Comparison of ENCODE assay signal across 8 cellular contexts in genomic region chr3:51975857-51976549, GRCh38. TPM values are rescaled to one million over a fixed set of nuclear protein-coding genes. Genes with fewer than 3 reads are reported as not detected.
A peak's percentile ranks its signal among the peaks of the same experiment; 100 is the strongest.
DNase-seq lines count a peak whose midpoint lies in the region; ATAC-seq, FAIRE-seq and TF ChIP-seq lines count a peak whose summit lies in the region.

No MANE protein-coding gene starts in this region.

- no peaks in the 10 kb centered on the region for H3K9me3 Mint-ChIP-seq in CD4-positive, alpha-beta memory T cell
- H3K9me3 Mint-ChIP-seq in activated T-cell treated with anti-CD3 and anti-CD28 coated beads, Interleukin-2, amount 50 U/mL, for 24 hours = no peaks in the 10 kb centered on the region

- H3K4me3 ChIP-seq in CD4-positive, alpha-beta memory T cell (ENCODE audit: low read length in 2 of 2) = peak overlapping the region; percentile 81 to 95
- H3K4me3 ChIP-seq in neural cell (ENCODE audit: low read length) = peak overlapping the region; percentile 69

- CTCF ChIA-PET in CD4-positive, alpha-beta memory T cell (lab: Charles Lee; ENCODE audit: partially characterized antibody) = interaction anchor here (1.6 to 4.1 kb wide), 2 partner anchors 19 to 77 kb away, joined by 4 to 22 read pairs; partner anchors contain the start of gene RPL29

- H3K4me1 ChIP-seq in CD4-positive, alpha-beta memory T cell (ENCODE audit: insufficient read depth, low read length) = peaks cover 34% of the 10 kb centered on the region

- TF ChIP-seq RAD21 in Ishikawa (IDR thresholded peaks at IDR 0.05; ENCODE audit: low read depth) (peak; percentile 16; the same call in 1 of the 2 replicates), neural cell (conservative IDR thresholded peaks at IDR 0.05) (no peak)

- H3F3A ChIP-seq in neural cell (ENCODE audit: insufficient read depth, low read length, poor library complexity, severe bottlenecking) = no peaks in the 10 kb centered on the region

- H3K79me2 ChIP-seq in neural cell (replicated peaks; ENCODE audit: insufficient read depth, low read length) = no peaks in the 10 kb centered on the region

- POLR2A ChIA-PET in CD4-positive, alpha-beta memory T cell (lab: Charles Lee; ENCODE audit: partially characterized antibody) = interaction anchor here (2.9 to 5.1 kb wide), 5 partner anchors 9 to 80 kb away, joined by 10 to 72 read pairs (median 25); partner anchors contain the start of genes DUSP7, PARP3, PCBP4 and RPL29

- peaks cover 0 to 5% of the 10 kb centered on the region in 2 donors for H3K36me3 Mint-ChIP-seq in CD4-positive, alpha-beta memory T cell
- peaks cover 27% of the 10 kb centered on the region for H3K36me3 Mint-ChIP-seq in activated T-cell treated with anti-CD3 and anti-CD28 coated beads, Interleukin-2, amount 50 U/mL, for 24 hours (ENCODE audit: low read depth)

- no peak for FAIRE-seq in frontal cortex (lab: Jason Lieb, UNC)

- H3K4me2 ChIP-seq in neural cell (ENCODE audit: low read length) = peak overlapping the region; percentile 78

- peak overlapping the region; percentile 88 to 96 (median 93) for H3K4me3 Mint-ChIP-seq in CD4-positive, alpha-beta memory T cell
- H3K4me3 Mint-ChIP-seq in activated T-cell treated with anti-CD3 and anti-CD28 coated beads, Interleukin-2, amount 50 U/mL, for 24 hours = peak overlapping the region; percentile 93

- peak overlapping the region; percentile 78 for H3K27ac ChIP-seq in CD4-positive, alpha-beta memory T cell (ENCODE audit: low read depth, low read length)
- peak overlapping the region; percentile 70 for H3K27ac ChIP-seq in neural cell (ENCODE audit: low read length)

- no peaks in the 10 kb centered on the region for H4K20me1 ChIP-seq in neural cell (ENCODE audit: insufficient read depth)

- TF ChIP-seq EP300 in Ishikawa (IDR thresholded peaks at IDR 0.05; ENCODE audit: borderline replicate concordance) (no peak), neural cell (conservative IDR thresholded peaks at IDR 0.05; ENCODE audit: poor library complexity, severe bottlenecking) (peak; percentile 12)

- no peaks in the 10 kb centered on the region for H3K27me3 Mint-ChIP-seq in CD4-positive, alpha-beta memory T cell
- H3K27me3 Mint-ChIP-seq in activated T-cell treated with anti-CD3 and anti-CD28 coated beads, Interleukin-2, amount 50 U/mL, for 24 hours = no peaks in the 10 kb centered on the region

- peak; percentile 57 for TF ChIP-seq CTCF in neural cell (IDR thresholded peaks at IDR 0.05; ENCODE audit: poor library complexity, severe bottlenecking)

- no peaks in the 10 kb centered on the region for H3K36me3 ChIP-seq in CD4-positive, alpha-beta memory T cell (ENCODE audit: insufficient read depth, low read length)
- H3K36me3 ChIP-seq in neural cell (ENCODE audit: insufficient read depth, low read length) = no peaks in the 10 kb centered on the region

- intact Hi-C loops in CD4-positive, alpha-beta memory T cell (cut with micrococcal nuclease) = loop anchor here (1.0 kb wide), 1 partner anchor 7 kb away; the partner anchor contains the start of gene ACY1

- H3K4me1 Mint-ChIP-seq in CD4-positive, alpha-beta memory T cell = peaks cover 25 to 53% (median 38%) of the 10 kb centered on the region in 4 donors
- H3K4me1 Mint-ChIP-seq in activated T-cell treated with anti-CD3 and anti-CD28 coated beads, Interleukin-2, amount 50 U/mL, for 24 hours (ENCODE audit: low read depth) = peaks cover 49% of the 10 kb centered on the region

- no peaks in the 10 kb centered on the region for H3K9me3 ChIP-seq in CD4-positive, alpha-beta memory T cell (ENCODE audit: control insufficient read depth in 1 of 2, low read length in 2 of 2)
- H3K9me3 ChIP-seq in neural cell (ENCODE audit: low read length) = no peaks in the 10 kb centered on the region

- DNase-seq in CD4-positive, alpha-beta memory T cell = peak in 1 of 5 donors; percentile 53
- no peak for DNase-seq in activated T-cell treated with anti-CD3 and anti-CD28 coated beads, Interleukin-2, amount 50 U/mL, for 24 hours
- DNase-seq in frontal cortex (ENCODE audit: low spot score in 2 of 2) = peak; percentile 85 to 91
- DNase-seq in Kasumi-1 (lab: John Stamatoyannopoulos, UW) = no peak

- no peaks in the 10 kb centered on the region for H3K9me2 ChIP-seq in neural cell (ENCODE audit: insufficient read depth, low read length)

- H3K9ac ChIP-seq in neural cell (ENCODE audit: low read length) = peak overlapping the region; percentile 85

- ATAC-seq in HG03457 (IDR thresholded peaks at IDR 0.05; ENCODE audit: unreplicated experiment) = no peak
- ATAC-seq in GM19023 (IDR thresholded peaks at IDR 0.05; ENCODE audit: unreplicated experiment) = no peak

- peak overlapping the region; percentile 86 for H2AFZ ChIP-seq in neural cell (ENCODE audit: low read depth, low read length)

- H3K27ac Mint-ChIP-seq in CD4-positive, alpha-beta memory T cell = peak overlapping the region; percentile 68 to 96 (median 93)
- H3K27ac Mint-ChIP-seq in activated T-cell treated with anti-CD3 and anti-CD28 coated beads, Interleukin-2, amount 50 U/mL, for 24 hours = peak overlapping the region; percentile 87

- no peaks in the 10 kb centered on the region for H3K27me3 ChIP-seq in CD4-positive, alpha-beta memory T cell (ENCODE audit: insufficient read depth, low read length)
- no peaks in the 10 kb centered on the region for H3K27me3 ChIP-seq in neural cell (ENCODE audit: insufficient read depth, low read depth, low read length)

TF ChIP-seq in Ishikawa, 13 proteins besides CTCF, POLR2A, EP300 and RAD21 (continues in another document):
- TF ChIP-seq TAF1 (IDR thresholded peaks at IDR 0.05; ENCODE audit: low read depth) = no peak
- TF ChIP-seq EGR1 (IDR thresholded peaks at IDR 0.05) = peak; percentile 69

TF ChIP-seq in neural cell, 6 proteins besides CTCF, POLR2A, EP300 and RAD21:
- TF ChIP-seq EZH2 (IDR thresholded peaks at IDR 0.05; ENCODE audit: borderline replicate concordance, insufficient read depth, low read length, poor library complexity, severe bottlenecking) (no peak), MXI1 (conservative IDR thresholded peaks at IDR 0.05; ENCODE audit: poor library complexity, severe bottlenecking) (no peak), POLR2AphosphoS5 (IDR thresholded peaks at IDR 0.05) (no peak), SMC3 (conservative IDR thresholded peaks at IDR 0.05; ENCODE audit: poor library complexity) (no peak)

RNA-seq across cellular contexts. Expression of gene ABHD14A, which starts 1.1 kb away (rescaled TPM):
- 10 to 100 TPM; 23.7 to 24.5 TPM for total RNA-seq in CD4-positive, alpha-beta memory T cell
- polyA plus RNA-seq in CD4-positive, alpha-beta memory T cell = 100 to 1,000 TPM in 1 of 2 donors, 10 to 100 TPM in 1; 95.6 to 136 TPM
- 22.8 TPM for total RNA-seq in frontal cortex
- 57.8 and 75.8 TPM in 2 replicates for polyA plus RNA-seq in neural cell
- 25.8 and 33.5 TPM in 2 replicates for polyA minus RNA-seq in neural cell

RNA-seq across cellular contexts. Expression of gene ABHD14B, which starts 2.2 kb away (rescaled TPM):
- 10 to 100 TPM; 82.1 to 85.6 TPM for total RNA-seq in CD4-positive, alpha-beta memory T cell
- 100 to 1,000 TPM in 1 of 2 donors, 10 to 100 TPM in 1; 77.4 to 112 TPM for polyA plus RNA-seq in CD4-positive, alpha-beta memory T cell
- total RNA-seq in frontal cortex = 1.6 TPM
- polyA plus RNA-seq in neural cell = 0.50 and 0.81 TPM in 2 replicates
- polyA minus RNA-seq in neural cell = 0.97 and 1.3 TPM in 2 replicates

RNA-seq across cellular contexts. Expression of gene ACY1, which starts 7.3 kb away (rescaled TPM):
- 1 to 10 TPM; 7.7 to 8.4 TPM for total RNA-seq in CD4-positive, alpha-beta memory T cell
- 10 to 100 TPM; 11.4 to 14.9 TPM for polyA plus RNA-seq in CD4-positive, alpha-beta memory T cell
- total RNA-seq in frontal cortex = 3.3 TPM
- 14.4 and 17.9 TPM in 2 replicates for polyA plus RNA-seq in neural cell
- polyA minus RNA-seq in neural cell = 1.5 and 1.7 TPM in 2 replicates

RNA-seq across cellular contexts. Expression of gene PCBP4, which starts 8.7 kb away (rescaled TPM):
- total RNA-seq in CD4-positive, alpha-beta memory T cell = 10 to 100 TPM; 18.7 to 20.5 TPM
- 10 to 100 TPM; 13.0 to 19.4 TPM for polyA plus RNA-seq in CD4-positive, alpha-beta memory T cell
- total RNA-seq in frontal cortex = 45.7 TPM
- 251 and 327 TPM in 2 replicates for polyA plus RNA-seq in neural cell
- polyA minus RNA-seq in neural cell = 94.5 and 105 TPM in 2 replicates

RNA-seq across cellular contexts. Expression of gene RPL29, which starts 19.7 kb away (rescaled TPM):
- 1,000 to 10,000 TPM; 1,263 to 1,270 TPM for total RNA-seq in CD4-positive, alpha-beta memory T cell
- 1,000 to 10,000 TPM in 1 of 2 donors, 100 to 1,000 TPM in 1; 967 to 1,467 TPM for polyA plus RNA-seq in CD4-positive, alpha-beta memory T cell
- total RNA-seq in frontal cortex = 852 TPM
- 846 and 977 TPM in 2 replicates for polyA plus RNA-seq in neural cell
- 368 and 399 TPM in 2 replicates for polyA minus RNA-seq in neural cell

Comparison
In these comparisons a context has a peak if more than half of its experiments do, and no peak if none do; other contexts are left out.
1. DNase-seq: peak in frontal cortex (2 of 2); none in activated T-cell treated with anti-CD3 and anti-CD28 coated beads, Interleukin-2, amount 50 U/mL, for 24 hours (single experiment) and Kasumi-1 (0 of 2).
2. RNA of gene ABHD14B, which starts 2.2 kb away (total RNA-seq): 82.1 to 85.6 TPM in CD4-positive, alpha-beta memory T cell; 1.6 TPM in frontal cortex (single experiment); every median in the first group is over 10 times any median in the second.